8 cellular contexts compared by ENCODE assay signal in genomic region chr10:103781329-103782061, GRCh38.
DNase-seq lines count a peak whose midpoint lies in the region; ATAC-seq, FAIRE-seq and TF ChIP-seq lines count a peak whose summit lies in the region.

No MANE protein-coding gene starts in this region.

- no peak overlapping the region for H2AFZ ChIP-seq in PC-9

- H3K27ac Mint-ChIP-seq in MCF 10A (ENCODE audit: low read depth, unreplicated experiment): peak overlapping the region; percentile 74

- CTCF ChIA-PET in MCF 10A (lab: Yijun Ruan, JAX): interaction anchor here (0.6 to 1.6 kb wide), 17 partner anchors 8 to 103 kb away, joined by 3 to 9 read pairs (median 4); no protein-coding TSS in a partner anchor
- CTCF ChIA-PET in PC-9 (lab: Charles Lee): interaction anchor here (0.6 to 1.5 kb wide), 5 partner anchors 23 to 548 kb away, joined by 3 to 7 read pairs (median 3); no protein-coding TSS in a partner anchor

- peak; percentile 96 for FAIRE-seq in urothelium cell line (lab: Jason Lieb, UNC)

- H3F3A ChIP-seq in PC-9 (ENCODE audit: insufficient read depth, low read depth): peaks cover 17% of the 10 kb centered on the region; the same call in 1 of the 2 replicates

- H3K4me1 Mint-ChIP-seq in MCF 10A (ENCODE audit: insufficient read depth, unreplicated experiment): peaks cover 47% of the 10 kb centered on the region

- H3K27ac ChIP-seq in breast epithelium (no peak overlapping the region), PC-9 (peak overlapping the region; percentile 79), esophagus (ENCODE audit: low read depth in 2 of 2, low read length in 1 of 2) (peak overlapping the region; percentile 95 to 98)

- peaks cover 4% of the 10 kb centered on the region for H3K36me3 Mint-ChIP-seq in MCF 10A (ENCODE audit: insufficient read depth, unreplicated experiment)

- H3K79me2 ChIP-seq in PC-9 (ENCODE audit: low read depth): no peaks in the 10 kb centered on the region

- BruUV-seq in MCF 10A (replicated peaks; lab: Mats Ljungman, UMichigan): no TSS peak
- BruUV-seq in PC-9 (replicated peaks; lab: Mats Ljungman, UMichigan): no TSS peak

- WGBS in esophagus, 2 donors: 54 to 61% methylated on average over 6 of the region's 6 CpGs

- DNase-seq in MCF 10A (ENCODE audit: unreplicated experiment): peak; percentile 66
- no peak for DNase-seq in breast epithelium (ENCODE audit: low spot score in 2 of 2)
- peak; percentile 49 to 92 for DNase-seq in PC-9
- DNase-seq in urothelium cell line (ENCODE audit: low spot score): peak; percentile 84
- DNase-seq in NK-92 (lab: John Stamatoyannopoulos, UW; ENCODE audit: unreplicated experiment): no peak

- no peaks in the 10 kb centered on the region for H3K9me3 Mint-ChIP-seq in MCF 10A (ENCODE audit: unreplicated experiment)

- no peak for ATAC-seq in GM19397 (IDR thresholded peaks at IDR 0.05; ENCODE audit: unreplicated experiment)
- ATAC-seq in HG03457 (IDR thresholded peaks at IDR 0.05; ENCODE audit: unreplicated experiment): no peak

- H3K4me3 ChIP-seq in breast epithelium (no peak overlapping the region), PC-9 (no peak overlapping the region), esophagus (ENCODE audit: low read depth in 1 of 2, low read length in 2 of 2) (no peak overlapping the region)

- H3K4me1 ChIP-seq in breast epithelium (peaks cover 0 to 4% of the 10 kb centered on the region in 2 donors), PC-9 (replicated peaks; ENCODE audit: insufficient read depth) (peaks cover 41% of the 10 kb centered on the region), esophagus (ENCODE audit: control insufficient read depth in 2 of 2, insufficient read depth in 2 of 2, low read length in 1 of 2) (peaks cover 9 to 52% of the 10 kb centered on the region in 2 donors)

- no peaks in the 10 kb centered on the region for H3K9me2 ChIP-seq in PC-9 (ENCODE audit: insufficient read depth)

- POLR2A ChIA-PET in MCF 10A (lab: Yijun Ruan, JAX) (interaction anchor here (0.6 to 3.2 kb wide), 15 partner anchors 8 to 104 kb away, joined by 3 to 25 read pairs (median 4); partner anchors contain the start of gene SH3PXD2A), PC-9 (lab: Charles Lee; ENCODE audit: unreplicated experiment) (interaction anchor here (0.9 kb wide), 1 partner anchor 8 kb away, joined by 4 read pairs; no protein-coding TSS in a partner anchor)

- no peaks in the 10 kb centered on the region for H3K27me3 Mint-ChIP-seq in MCF 10A (ENCODE audit: insufficient read depth, unreplicated experiment)

- H3K4me2 ChIP-seq in PC-9: peak overlapping the region; percentile 12

- intact Hi-C loops in MCF 10A (cut with micrococcal nuclease): loop anchor here (10.0 kb wide), 1 partner anchor 73 kb away; the partner anchor contains the start of gene SH3PXD2A
- intact Hi-C loops in breast epithelium (cut with DNase I; ENCODE audit: low total_unique reads): no loop called here
- intact Hi-C loops in PC-9 (cut with micrococcal nuclease; ENCODE audit: unreplicated experiment): loop anchor here (1.0 to 10.0 kb wide), 3 partner anchors 35 to 74 kb away; partner anchors contain the start of gene SH3PXD2A

- no peak for TF ChIP-seq POLR2A in breast epithelium (IDR thresholded peaks at IDR 0.05)

- H3K27me3 ChIP-seq in breast epithelium (no peaks in the 10 kb centered on the region), PC-9 (ENCODE audit: insufficient read depth, low read depth) (no peaks in the 10 kb centered on the region), esophagus (ENCODE audit: control insufficient read depth in 1 of 2, insufficient read depth in 2 of 2, low read length in 2 of 2) (no peaks in the 10 kb centered on the region)

- H3K36me3 ChIP-seq in breast epithelium (no peaks in the 10 kb centered on the region), PC-9 (ENCODE audit: low read depth) (no peaks in the 10 kb centered on the region), esophagus (ENCODE audit: control insufficient read depth in 2 of 2, insufficient read depth in 2 of 2, low read length in 1 of 2) (no peaks in the 10 kb centered on the region)

- peak; percentile 12 for TF ChIP-seq CTCF in MCF 10A (IDR thresholded peaks at IDR 0.05; ENCODE audit: unreplicated experiment)
- TF ChIP-seq CTCF in breast epithelium (IDR thresholded peaks at IDR 0.05): no peak
- peak; percentile 59; the same call in 1 of the 2 replicates for TF ChIP-seq CTCF in PC-9 (conservative IDR thresholded peaks at IDR 0.05)

- peak overlapping the region; percentile 23 for H3K4me3 Mint-ChIP-seq in MCF 10A (ENCODE audit: unreplicated experiment)

- H4K20me1 ChIP-seq in PC-9 (ENCODE audit: insufficient read depth): no peaks in the 10 kb centered on the region

- no peaks in the 10 kb centered on the region for H3K9me3 ChIP-seq in breast epithelium
- no peaks in the 10 kb centered on the region for H3K9me3 ChIP-seq in PC-9 (ENCODE audit: insufficient read depth, low read depth)
- no peaks in the 10 kb centered on the region for H3K9me3 ChIP-seq in esophagus (ENCODE audit: control insufficient read depth in 2 of 2, insufficient read depth in 1 of 2, low read depth in 1 of 2, low read length in 1 of 2)

Comparison
In these comparisons a context has a peak if more than half of its experiments do, and no peak if none do; other contexts are left out.
1. DNase-seq: peak in MCF 10A (single experiment), PC-9 (2 of 2) and urothelium cell line (single experiment); none in breast epithelium (0 of 2) and NK-92 (single experiment).
2. CTCF ChIP-seq: peak in MCF 10A (single experiment) and PC-9 (single experiment); none in breast epithelium (0 of 3).
3. H3K27ac ChIP-seq: peak in PC-9 (single experiment) and esophagus (2 of 2); none in breast epithelium (0 of 2).